Comparison of ENCODE assay signal across 1 cellular context in the genomic region with DNA sequence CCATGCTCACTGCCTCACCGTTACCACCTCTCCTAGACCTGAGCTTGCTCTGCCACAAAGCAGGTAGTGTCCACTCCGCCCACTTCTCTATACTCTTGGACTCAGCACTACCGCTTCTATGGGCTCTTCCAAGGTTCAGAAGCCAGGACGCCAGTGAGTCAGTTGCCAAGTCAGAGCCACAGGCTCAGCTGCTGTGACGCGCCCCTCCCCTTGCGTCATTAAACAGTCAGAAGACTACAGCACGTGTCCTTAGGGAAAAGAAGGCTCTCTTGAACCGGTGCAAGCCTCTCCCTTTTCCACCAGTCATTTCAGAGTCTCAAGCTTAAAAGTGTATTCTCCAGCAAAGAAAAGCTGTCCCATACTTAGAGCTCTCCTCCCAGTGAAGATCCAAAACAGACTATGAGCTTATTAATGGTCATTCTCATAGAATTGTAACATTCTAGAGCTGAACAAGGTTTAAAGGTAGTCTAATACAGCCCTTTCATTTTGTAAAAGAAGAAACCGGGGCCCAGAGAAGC.
TF ChIP-seq lines count a peak whose summit lies in the region.

No MANE protein-coding gene starts in this region.

TF ChIP-seq in K562, 482 proteins besides CTCF, POLR2A, EP300 and RAD21 (continued from another document and continues in another):
- TF ChIP-seq, protein P1, sequence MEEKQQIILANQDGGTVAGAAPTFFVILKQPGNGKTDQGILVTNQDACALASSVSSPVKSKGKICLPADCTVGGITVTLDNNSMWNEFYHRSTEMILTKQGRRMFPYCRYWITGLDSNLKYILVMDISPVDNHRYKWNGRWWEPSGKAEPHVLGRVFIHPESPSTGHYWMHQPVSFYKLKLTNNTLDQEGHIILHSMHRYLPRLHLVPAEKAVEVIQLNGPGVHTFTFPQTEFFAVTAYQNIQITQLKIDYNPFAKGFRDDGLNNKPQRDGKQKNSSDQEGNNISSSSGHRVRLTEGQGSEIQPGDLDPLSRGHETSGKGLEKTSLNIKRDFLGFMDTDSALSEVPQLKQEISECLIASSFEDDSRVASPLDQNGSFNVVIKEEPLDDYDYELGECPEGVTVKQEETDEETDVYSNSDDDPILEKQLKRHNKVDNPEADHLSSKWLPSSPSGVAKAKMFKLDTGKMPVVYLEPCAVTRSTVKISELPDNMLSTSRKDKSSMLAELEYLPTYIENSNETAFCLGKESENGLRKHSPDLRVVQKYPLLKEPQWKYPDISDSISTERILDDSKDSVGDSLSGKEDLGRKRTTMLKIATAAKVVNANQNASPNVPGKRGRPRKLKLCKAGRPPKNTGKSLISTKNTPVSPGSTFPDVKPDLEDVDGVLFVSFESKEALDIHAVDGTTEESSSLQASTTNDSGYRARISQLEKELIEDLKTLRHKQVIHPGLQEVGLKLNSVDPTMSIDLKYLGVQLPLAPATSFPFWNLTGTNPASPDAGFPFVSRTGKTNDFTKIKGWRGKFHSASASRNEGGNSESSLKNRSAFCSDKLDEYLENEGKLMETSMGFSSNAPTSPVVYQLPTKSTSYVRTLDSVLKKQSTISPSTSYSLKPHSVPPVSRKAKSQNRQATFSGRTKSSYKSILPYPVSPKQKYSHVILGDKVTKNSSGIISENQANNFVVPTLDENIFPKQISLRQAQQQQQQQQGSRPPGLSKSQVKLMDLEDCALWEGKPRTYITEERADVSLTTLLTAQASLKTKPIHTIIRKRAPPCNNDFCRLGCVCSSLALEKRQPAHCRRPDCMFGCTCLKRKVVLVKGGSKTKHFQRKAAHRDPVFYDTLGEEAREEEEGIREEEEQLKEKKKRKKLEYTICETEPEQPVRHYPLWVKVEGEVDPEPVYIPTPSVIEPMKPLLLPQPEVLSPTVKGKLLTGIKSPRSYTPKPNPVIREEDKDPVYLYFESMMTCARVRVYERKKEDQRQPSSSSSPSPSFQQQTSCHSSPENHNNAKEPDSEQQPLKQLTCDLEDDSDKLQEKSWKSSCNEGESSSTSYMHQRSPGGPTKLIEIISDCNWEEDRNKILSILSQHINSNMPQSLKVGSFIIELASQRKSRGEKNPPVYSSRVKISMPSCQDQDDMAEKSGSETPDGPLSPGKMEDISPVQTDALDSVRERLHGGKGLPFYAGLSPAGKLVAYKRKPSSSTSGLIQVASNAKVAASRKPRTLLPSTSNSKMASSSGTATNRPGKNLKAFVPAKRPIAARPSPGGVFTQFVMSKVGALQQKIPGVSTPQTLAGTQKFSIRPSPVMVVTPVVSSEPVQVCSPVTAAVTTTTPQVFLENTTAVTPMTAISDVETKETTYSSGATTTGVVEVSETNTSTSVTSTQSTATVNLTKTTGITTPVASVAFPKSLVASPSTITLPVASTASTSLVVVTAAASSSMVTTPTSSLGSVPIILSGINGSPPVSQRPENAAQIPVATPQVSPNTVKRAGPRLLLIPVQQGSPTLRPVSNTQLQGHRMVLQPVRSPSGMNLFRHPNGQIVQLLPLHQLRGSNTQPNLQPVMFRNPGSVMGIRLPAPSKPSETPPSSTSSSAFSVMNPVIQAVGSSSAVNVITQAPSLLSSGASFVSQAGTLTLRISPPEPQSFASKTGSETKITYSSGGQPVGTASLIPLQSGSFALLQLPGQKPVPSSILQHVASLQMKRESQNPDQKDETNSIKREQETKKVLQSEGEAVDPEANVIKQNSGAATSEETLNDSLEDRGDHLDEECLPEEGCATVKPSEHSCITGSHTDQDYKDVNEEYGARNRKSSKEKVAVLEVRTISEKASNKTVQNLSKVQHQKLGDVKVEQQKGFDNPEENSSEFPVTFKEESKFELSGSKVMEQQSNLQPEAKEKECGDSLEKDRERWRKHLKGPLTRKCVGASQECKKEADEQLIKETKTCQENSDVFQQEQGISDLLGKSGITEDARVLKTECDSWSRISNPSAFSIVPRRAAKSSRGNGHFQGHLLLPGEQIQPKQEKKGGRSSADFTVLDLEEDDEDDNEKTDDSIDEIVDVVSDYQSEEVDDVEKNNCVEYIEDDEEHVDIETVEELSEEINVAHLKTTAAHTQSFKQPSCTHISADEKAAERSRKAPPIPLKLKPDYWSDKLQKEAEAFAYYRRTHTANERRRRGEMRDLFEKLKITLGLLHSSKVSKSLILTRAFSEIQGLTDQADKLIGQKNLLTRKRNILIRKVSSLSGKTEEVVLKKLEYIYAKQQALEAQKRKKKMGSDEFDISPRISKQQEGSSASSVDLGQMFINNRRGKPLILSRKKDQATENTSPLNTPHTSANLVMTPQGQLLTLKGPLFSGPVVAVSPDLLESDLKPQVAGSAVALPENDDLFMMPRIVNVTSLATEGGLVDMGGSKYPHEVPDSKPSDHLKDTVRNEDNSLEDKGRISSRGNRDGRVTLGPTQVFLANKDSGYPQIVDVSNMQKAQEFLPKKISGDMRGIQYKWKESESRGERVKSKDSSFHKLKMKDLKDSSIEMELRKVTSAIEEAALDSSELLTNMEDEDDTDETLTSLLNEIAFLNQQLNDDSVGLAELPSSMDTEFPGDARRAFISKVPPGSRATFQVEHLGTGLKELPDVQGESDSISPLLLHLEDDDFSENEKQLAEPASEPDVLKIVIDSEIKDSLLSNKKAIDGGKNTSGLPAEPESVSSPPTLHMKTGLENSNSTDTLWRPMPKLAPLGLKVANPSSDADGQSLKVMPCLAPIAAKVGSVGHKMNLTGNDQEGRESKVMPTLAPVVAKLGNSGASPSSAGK (IDR thresholded peaks at IDR 0.05): peak; percentile 77
- TF ChIP-seq, protein P2, sequence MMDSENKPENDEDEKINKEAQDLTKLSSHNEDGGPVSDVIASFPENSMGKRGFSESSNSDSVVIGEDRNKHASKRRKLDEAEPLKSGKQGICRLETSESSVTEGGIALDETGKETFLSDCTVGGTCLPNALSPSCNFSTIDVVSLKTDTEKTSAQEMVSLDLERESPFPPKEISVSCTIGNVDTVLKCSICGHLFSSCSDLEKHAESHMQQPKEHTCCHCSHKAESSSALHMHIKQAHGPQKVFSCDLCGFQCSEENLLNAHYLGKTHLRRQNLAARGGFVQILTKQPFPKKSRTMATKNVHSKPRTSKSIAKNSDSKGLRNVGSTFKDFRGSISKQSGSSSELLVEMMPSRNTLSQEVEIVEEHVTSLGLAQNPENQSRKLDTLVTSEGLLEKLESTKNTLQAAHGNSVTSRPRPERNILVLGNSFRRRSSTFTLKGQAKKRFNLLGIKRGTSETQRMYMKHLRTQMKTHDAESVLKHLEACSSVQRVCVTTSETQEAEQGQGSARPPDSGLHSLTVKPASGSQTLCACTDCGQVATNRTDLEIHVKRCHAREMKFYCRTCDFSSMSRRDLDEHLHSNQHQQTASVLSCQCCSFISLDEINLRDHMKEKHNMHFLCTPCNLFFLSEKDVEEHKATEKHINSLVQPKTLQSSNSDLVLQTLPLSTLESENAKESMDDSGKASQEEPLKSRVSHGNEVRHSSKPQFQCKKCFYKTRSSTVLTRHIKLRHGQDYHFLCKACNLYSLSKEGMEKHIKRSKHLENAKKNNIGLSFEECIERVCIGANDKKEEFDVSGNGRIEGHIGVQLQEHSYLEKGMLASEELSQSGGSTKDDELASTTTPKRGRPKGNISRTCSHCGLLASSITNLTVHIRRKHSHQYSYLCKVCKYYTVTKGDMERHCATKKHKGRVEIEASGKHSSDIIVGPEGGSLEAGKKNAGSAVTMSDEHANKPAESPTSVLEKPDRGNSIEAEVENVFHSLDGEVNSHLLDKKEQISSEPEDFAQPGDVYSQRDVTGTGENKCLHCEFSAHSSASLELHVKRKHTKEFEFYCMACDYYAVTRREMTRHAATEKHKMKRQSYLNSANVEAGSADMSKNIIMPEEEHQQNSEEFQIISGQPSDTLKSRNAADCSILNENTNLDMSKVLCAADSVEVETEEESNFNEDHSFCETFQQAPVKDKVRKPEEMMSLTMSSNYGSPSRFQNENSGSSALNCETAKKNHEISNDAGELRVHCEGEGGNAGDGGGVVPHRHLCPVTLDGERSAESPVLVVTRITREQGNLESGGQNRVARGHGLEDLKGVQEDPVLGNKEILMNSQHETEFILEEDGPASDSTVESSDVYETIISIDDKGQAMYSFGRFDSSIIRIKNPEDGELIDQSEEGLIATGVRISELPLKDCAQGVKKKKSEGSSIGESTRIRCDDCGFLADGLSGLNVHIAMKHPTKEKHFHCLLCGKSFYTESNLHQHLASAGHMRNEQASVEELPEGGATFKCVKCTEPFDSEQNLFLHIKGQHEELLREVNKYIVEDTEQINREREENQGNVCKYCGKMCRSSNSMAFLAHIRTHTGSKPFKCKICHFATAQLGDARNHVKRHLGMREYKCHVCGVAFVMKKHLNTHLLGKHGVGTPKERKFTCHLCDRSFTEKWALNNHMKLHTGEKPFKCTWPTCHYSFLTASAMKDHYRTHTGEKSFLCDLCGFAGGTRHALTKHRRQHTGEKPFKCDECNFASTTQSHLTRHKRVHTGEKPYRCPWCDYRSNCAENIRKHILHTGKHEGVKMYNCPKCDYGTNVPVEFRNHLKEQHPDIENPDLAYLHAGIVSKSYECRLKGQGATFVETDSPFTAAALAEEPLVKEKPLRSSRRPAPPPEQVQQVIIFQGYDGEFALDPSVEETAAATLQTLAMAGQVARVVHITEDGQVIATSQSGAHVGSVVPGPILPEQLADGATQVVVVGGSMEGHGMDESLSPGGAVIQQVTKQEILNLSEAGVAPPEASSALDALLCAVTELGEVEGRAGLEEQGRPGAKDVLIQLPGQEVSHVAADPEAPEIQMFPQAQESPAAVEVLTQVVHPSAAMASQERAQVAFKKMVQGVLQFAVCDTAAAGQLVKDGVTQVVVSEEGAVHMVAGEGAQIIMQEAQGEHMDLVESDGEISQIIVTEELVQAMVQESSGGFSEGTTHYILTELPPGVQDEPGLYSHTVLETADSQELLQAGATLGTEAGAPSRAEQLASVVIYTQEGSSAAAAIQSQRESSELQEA (IDR thresholded peaks at IDR 0.05; ENCODE audit: low read depth): peak; percentile 50; the same call in 1 of the 2 replicates
- TF ChIP-seq CAMTA2 (CRISPR knock-in tag; conservative IDR thresholded peaks at IDR 0.05) (no peak), RBFOX2 (IDR thresholded peaks at IDR 0.05; ENCODE audit: low read depth, low read length) (peak; percentile 44; the same call in 1 of the 2 replicates), KLF13 (tag; IDR thresholded peaks at IDR 0.05; ENCODE audit: borderline replicate concordance, low read depth) (peak; percentile 70; the same call in 1 of the 2 replicates), CEBPB (tag; IDR thresholded peaks at IDR 0.05) (peak; percentile 85), ATF7 (IDR thresholded peaks at IDR 0.05) (peak; percentile 88), DMBX1 (CRISPR knock-in tag; IDR thresholded peaks at IDR 0.05; ENCODE audit: borderline replicate concordance) (peak; percentile 43; the same call in 1 of the 2 replicates), ZNF134 (CRISPR knock-in tag; conservative IDR thresholded peaks at IDR 0.05) (peak; percentile 70; the same call in 1 of the 2 replicates), CREM (IDR thresholded peaks at IDR 0.05; ENCODE audit: low read depth) (peak; percentile 92), YY1 (IDR thresholded peaks at IDR 0.05; ENCODE audit: borderline replicate concordance in 1 of 3, control insufficient read depth in 1 of 3, extremely low read depth in 1 of 3, insufficient read depth in 3 of 3, insufficient read length in 1 of 3, insufficient replicate concordance in 2 of 3, low read depth in 1 of 3, low read length in 2 of 3) (no peak), ZNF76 (CRISPR knock-in tag; IDR thresholded peaks at IDR 0.05; ENCODE audit: borderline replicate concordance) (0 out of 2 replicates have a peak, but pooled peaks have one; percentile 28), SMAD1 (IDR thresholded peaks at IDR 0.05; ENCODE audit: low read depth, low read length, partially characterized antibody) (no peak), ERF (CRISPR knock-in tag; IDR thresholded peaks at IDR 0.05) (0 out of 2 replicates have a peak, but pooled peaks have one; percentile 20), CBX2 (IDR thresholded peaks at IDR 0.05; ENCODE audit: insufficient read depth, low read length, poor library complexity, severe bottlenecking) (no peak)
- TF ChIP-seq, protein P3, sequence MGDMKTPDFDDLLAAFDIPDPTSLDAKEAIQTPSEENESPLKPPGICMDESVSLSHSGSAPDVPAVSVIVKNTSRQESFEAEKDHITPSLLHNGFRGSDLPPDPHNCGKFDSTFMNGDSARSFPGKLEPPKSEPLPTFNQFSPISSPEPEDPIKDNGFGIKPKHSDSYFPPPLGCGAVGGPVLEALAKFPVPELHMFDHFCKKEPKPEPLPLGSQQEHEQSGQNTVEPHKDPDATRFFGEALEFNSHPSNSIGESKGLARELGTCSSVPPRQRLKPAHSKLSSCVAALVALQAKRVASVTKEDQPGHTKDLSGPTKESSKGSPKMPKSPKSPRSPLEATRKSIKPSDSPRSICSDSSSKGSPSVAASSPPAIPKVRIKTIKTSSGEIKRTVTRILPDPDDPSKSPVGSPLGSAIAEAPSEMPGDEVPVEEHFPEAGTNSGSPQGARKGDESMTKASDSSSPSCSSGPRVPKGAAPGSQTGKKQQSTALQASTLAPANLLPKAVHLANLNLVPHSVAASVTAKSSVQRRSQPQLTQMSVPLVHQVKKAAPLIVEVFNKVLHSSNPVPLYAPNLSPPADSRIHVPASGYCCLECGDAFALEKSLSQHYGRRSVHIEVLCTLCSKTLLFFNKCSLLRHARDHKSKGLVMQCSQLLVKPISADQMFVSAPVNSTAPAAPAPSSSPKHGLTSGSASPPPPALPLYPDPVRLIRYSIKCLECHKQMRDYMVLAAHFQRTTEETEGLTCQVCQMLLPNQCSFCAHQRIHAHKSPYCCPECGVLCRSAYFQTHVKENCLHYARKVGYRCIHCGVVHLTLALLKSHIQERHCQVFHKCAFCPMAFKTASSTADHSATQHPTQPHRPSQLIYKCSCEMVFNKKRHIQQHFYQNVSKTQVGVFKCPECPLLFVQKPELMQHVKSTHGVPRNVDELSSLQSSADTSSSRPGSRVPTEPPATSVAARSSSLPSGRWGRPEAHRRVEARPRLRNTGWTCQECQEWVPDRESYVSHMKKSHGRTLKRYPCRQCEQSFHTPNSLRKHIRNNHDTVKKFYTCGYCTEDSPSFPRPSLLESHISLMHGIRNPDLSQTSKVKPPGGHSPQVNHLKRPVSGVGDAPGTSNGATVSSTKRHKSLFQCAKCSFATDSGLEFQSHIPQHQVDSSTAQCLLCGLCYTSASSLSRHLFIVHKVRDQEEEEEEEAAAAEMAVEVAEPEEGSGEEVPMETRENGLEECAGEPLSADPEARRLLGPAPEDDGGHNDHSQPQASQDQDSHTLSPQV (IDR thresholded peaks at IDR 0.05): no peak
- TF ChIP-seq, protein P4, sequence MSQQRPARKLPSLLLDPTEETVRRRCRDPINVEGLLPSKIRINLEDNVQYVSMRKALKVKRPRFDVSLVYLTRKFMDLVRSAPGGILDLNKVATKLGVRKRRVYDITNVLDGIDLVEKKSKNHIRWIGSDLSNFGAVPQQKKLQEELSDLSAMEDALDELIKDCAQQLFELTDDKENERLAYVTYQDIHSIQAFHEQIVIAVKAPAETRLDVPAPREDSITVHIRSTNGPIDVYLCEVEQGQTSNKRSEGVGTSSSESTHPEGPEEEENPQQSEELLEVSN (IDR thresholded peaks at IDR 0.05; ENCODE audit: borderline replicate concordance in 1 of 2, extremely low read depth in 1 of 2, insufficient read depth in 1 of 2, insufficient read length in 1 of 2, low read depth in 1 of 2, low read length in 1 of 2, poor library complexity in 1 of 2, severe bottlenecking in 1 of 2): peak in 1 of 2 experiments; percentile 44
- TF ChIP-seq, protein P5, sequence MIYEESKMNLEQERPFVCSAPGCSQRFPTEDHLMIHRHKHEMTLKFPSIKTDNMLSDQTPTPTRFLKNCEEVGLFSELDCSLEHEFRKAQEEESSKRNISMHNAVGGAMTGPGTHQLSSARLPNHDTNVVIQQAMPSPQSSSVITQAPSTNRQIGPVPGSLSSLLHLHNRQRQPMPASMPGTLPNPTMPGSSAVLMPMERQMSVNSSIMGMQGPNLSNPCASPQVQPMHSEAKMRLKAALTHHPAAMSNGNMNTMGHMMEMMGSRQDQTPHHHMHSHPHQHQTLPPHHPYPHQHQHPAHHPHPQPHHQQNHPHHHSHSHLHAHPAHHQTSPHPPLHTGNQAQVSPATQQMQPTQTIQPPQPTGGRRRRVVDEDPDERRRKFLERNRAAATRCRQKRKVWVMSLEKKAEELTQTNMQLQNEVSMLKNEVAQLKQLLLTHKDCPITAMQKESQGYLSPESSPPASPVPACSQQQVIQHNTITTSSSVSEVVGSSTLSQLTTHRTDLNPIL (CRISPR knock-in tag; IDR thresholded peaks at IDR 0.05): 0 out of 2 replicates have a peak, but pooled peaks have one; percentile 38
